15 cellular contexts compared by ENCODE assay signal in the genomic region with DNA sequence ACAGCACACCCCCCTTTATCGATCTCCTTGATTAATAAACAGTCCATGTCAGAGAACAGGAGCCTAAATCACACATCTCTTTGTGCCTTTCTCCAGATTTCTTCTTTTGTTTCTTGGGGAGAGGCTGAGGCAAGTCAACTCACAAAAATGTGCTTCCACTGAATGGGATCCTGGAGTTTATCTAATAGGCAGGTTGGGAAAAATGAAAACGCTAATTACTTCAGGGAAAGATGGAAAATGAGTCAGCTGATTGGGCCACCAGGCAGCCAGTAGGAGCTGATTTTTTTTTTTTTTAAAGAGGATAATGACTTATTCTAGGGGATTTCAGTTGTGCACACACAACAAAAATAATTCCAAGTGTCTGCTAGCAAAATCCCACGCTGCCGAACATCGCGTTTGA.
DNase-seq lines count a peak whose midpoint lies in the region; ATAC-seq, FAIRE-seq and TF ChIP-seq lines count a peak whose summit lies in the region.
"Had no signal": no experiment of that assay in that cellular context is flagged by ENCODE, and none has a peak within 500 bp of the region (broad histone marks: within the 10 kb centered on the region; RNA-seq: fewer than 3 reads in every experiment).

No MANE protein-coding gene starts in this region.

- H3K36me3 Mint-ChIP-seq in GM23338 (ENCODE audit: low read depth) = no peaks in the 10 kb centered on the region

- H3K9me2 ChIP-seq in GM23338 (ENCODE audit: insufficient read depth) = peaks cover 6% of the 10 kb centered on the region; the same call in 1 of the 2 replicates

- H3K36me3 ChIP-seq in GM23338 (ENCODE audit: insufficient read depth) (no peaks in the 10 kb centered on the region), smooth muscle cell (ENCODE audit: low read depth) (no peaks in the 10 kb centered on the region), small intestine (ENCODE audit: control insufficient read depth in 2 of 2, insufficient read depth in 2 of 2, low read length in 2 of 2) (no peaks in the 10 kb centered on the region)

- H3K9ac ChIP-seq in smooth muscle cell (ENCODE audit: low read depth) = no peak overlapping the region

- no peaks in the 10 kb centered on the region for H3K4me1 Mint-ChIP-seq in GM23338

- DNase-seq in GM23338 (ENCODE audit: low spot score) = no peak
- DNase-seq in fibroblast of peridontal ligament (ENCODE audit: extremely low read depth) = peak; percentile 23
- DNase-seq in smooth muscle cell (lab: John Stamatoyannopoulos, UW; ENCODE audit: unreplicated experiment) = no peak
- DNase-seq in small intestine = no peak
- DNase-seq in stimulated activated CD4-positive, alpha-beta T cell treated with anti-CD3 and anti-CD28 coated beads, Interleukin-1b, Interleukin-23, amount 100 ng/mL, for 48 hours = no peak
- DNase-seq: DMS79 treated with DMSO at 0.1 percent for 48 hours, HCEC 1CT, Kasumi-1, MM.1S, NCI-H1694, PC-3, RPMI8226, SHP77 treated with DMSO at 0.1 percent for 48 hours had no signal

- H3F3A ChIP-seq in GM23338 (replicated peaks; ENCODE audit: low read depth) (no peaks in the 10 kb centered on the region), smooth muscle cell (ENCODE audit: low read depth) (peaks cover 7% of the 10 kb centered on the region)

- H3K4me3 ChIP-seq in GM23338 (no peak overlapping the region), smooth muscle cell (no peak overlapping the region), small intestine (ENCODE audit: low read depth in 1 of 2, low read length in 2 of 2) (no peak overlapping the region)

- no peaks in the 10 kb centered on the region; the same call in 2 of the 3 replicates for H3K9me3 Mint-ChIP-seq in GM23338

- H3K4me3 Mint-ChIP-seq in GM23338 = no peak overlapping the region

- H3K9me3 ChIP-seq in smooth muscle cell (replicated peaks; ENCODE audit: low read depth) (no peaks in the 10 kb centered on the region), small intestine (ENCODE audit: control insufficient read depth, low read depth) (no peaks in the 10 kb centered on the region)

- H3K4me2 ChIP-seq in GM23338 = no peak overlapping the region
- peak overlapping the region; percentile 71 for H3K4me2 ChIP-seq in smooth muscle cell

- H2AFZ ChIP-seq in GM23338 (peak overlapping the region; percentile 47; the same call in 1 of the 2 replicates), smooth muscle cell (ENCODE audit: low read depth) (no peak overlapping the region)

- 45% methylated on average over 6 of the region's 6 CpGs for WGBS in smooth muscle cell (ENCODE audit: low lambda C conversion rate)
- 85 to 92% (median 90%) methylated on average over 6 of the region's 6 CpGs for WGBS in small intestine, 3 donors

- H3K27me3 ChIP-seq in GM23338 (ENCODE audit: insufficient read depth) (no peaks in the 10 kb centered on the region), smooth muscle cell (ENCODE audit: low read depth) (no peaks in the 10 kb centered on the region), small intestine (ENCODE audit: control insufficient read depth in 2 of 2, insufficient read depth in 2 of 2, low read length in 2 of 2) (no peaks in the 10 kb centered on the region)

- H3K27me3 Mint-ChIP-seq in GM23338 (ENCODE audit: insufficient read depth, low read depth, poor library complexity) = no peaks in the 10 kb centered on the region

- ATAC-seq in GM23338 (no peak), SK-N-SH treated with all-trans-retinoic acid at 6 μM for 48 hours (no peak), GM21737 (IDR thresholded peaks at IDR 0.05; ENCODE audit: unreplicated experiment) (no peak)
- ATAC-seq: PC-3 had no signal

- FAIRE-seq in small intestine (lab: Jason Lieb, UNC) = no peak

- no peak overlapping the region for H3K27ac ChIP-seq in GM23338 (ENCODE audit: low read depth)
- H3K27ac ChIP-seq in smooth muscle cell (ENCODE audit: low read depth) = no peak overlapping the region
- H3K27ac ChIP-seq in small intestine (ENCODE audit: low read depth in 1 of 2, low read length in 1 of 2) = no peak overlapping the region

- H4K20me1 ChIP-seq in GM23338 (replicated peaks; ENCODE audit: insufficient read depth) (no peaks in the 10 kb centered on the region), smooth muscle cell (ENCODE audit: low read depth) (no peaks in the 10 kb centered on the region)

- H3K79me2 ChIP-seq in GM23338 (replicated peaks; ENCODE audit: insufficient read depth) (no peaks in the 10 kb centered on the region), smooth muscle cell (ENCODE audit: low read depth) (no peaks in the 10 kb centered on the region)

- TF ChIP-seq CTCF in GM23338 (conservative IDR thresholded peaks at IDR 0.05; ENCODE audit: low read depth in 2 of 2) = no peak
- no peak for TF ChIP-seq CTCF in smooth muscle cell (IDR thresholded peaks at IDR 0.05; ENCODE audit: borderline replicate concordance, insufficient read depth, poor library complexity, severe bottlenecking)

- no peak overlapping the region for H3K27ac Mint-ChIP-seq in GM23338

- H3K4me1 ChIP-seq in GM23338 (ENCODE audit: insufficient read depth) (no peaks in the 10 kb centered on the region), smooth muscle cell (ENCODE audit: low read depth) (peaks cover 12% of the 10 kb centered on the region), small intestine (ENCODE audit: control insufficient read depth in 2 of 2, insufficient read depth in 1 of 2, low read depth in 1 of 2, low read length in 1 of 2) (no peaks in the 10 kb centered on the region)

TF ChIP-seq in GM23338, 12 proteins besides CTCF, POLR2A, EP300 and RAD21 (continues in another document):
- TF ChIP-seq EZH2 (IDR thresholded peaks at IDR 0.05; ENCODE audit: low read depth, unreplicated experiment) (no peak), ZNF331 (CRISPR knock-in tag; IDR thresholded peaks at IDR 0.05; ENCODE audit: low read depth) (no peak), POLR2AphosphoS5 (IDR thresholded peaks at IDR 0.05; ENCODE audit: low read depth) (no peak), STAT1 (IDR thresholded peaks at IDR 0.05; ENCODE audit: unreplicated experiment) (no peak), JUNB (IDR thresholded peaks at IDR 0.05; ENCODE audit: unreplicated experiment) (no peak), EZH2phosphoT487 (IDR thresholded peaks at IDR 0.05; ENCODE audit: unreplicated experiment) (no peak)
- TF ChIP-seq, protein P1, sequence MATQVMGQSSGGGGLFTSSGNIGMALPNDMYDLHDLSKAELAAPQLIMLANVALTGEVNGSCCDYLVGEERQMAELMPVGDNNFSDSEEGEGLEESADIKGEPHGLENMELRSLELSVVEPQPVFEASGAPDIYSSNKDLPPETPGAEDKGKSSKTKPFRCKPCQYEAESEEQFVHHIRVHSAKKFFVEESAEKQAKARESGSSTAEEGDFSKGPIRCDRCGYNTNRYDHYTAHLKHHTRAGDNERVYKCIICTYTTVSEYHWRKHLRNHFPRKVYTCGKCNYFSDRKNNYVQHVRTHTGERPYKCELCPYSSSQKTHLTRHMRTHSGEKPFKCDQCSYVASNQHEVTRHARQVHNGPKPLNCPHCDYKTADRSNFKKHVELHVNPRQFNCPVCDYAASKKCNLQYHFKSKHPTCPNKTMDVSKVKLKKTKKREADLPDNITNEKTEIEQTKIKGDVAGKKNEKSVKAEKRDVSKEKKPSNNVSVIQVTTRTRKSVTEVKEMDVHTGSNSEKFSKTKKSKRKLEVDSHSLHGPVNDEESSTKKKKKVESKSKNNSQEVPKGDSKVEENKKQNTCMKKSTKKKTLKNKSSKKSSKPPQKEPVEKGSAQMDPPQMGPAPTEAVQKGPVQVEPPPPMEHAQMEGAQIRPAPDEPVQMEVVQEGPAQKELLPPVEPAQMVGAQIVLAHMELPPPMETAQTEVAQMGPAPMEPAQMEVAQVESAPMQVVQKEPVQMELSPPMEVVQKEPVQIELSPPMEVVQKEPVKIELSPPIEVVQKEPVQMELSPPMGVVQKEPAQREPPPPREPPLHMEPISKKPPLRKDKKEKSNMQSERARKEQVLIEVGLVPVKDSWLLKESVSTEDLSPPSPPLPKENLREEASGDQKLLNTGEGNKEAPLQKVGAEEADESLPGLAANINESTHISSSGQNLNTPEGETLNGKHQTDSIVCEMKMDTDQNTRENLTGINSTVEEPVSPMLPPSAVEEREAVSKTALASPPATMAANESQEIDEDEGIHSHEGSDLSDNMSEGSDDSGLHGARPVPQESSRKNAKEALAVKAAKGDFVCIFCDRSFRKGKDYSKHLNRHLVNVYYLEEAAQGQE (IDR thresholded peaks at IDR 0.05; ENCODE audit: unreplicated experiment) = no peak

TF ChIP-seq in SK-N-SH treated with all-trans-retinoic acid at 6 μM for 48 hours, 23 proteins besides CTCF, POLR2A, EP300 and RAD21:
- TF ChIP-seq CSDC2 (CRISPR knock-in tag; IDR thresholded peaks at IDR 0.05) = no peak
- TF ChIP-seq, protein P2, sequence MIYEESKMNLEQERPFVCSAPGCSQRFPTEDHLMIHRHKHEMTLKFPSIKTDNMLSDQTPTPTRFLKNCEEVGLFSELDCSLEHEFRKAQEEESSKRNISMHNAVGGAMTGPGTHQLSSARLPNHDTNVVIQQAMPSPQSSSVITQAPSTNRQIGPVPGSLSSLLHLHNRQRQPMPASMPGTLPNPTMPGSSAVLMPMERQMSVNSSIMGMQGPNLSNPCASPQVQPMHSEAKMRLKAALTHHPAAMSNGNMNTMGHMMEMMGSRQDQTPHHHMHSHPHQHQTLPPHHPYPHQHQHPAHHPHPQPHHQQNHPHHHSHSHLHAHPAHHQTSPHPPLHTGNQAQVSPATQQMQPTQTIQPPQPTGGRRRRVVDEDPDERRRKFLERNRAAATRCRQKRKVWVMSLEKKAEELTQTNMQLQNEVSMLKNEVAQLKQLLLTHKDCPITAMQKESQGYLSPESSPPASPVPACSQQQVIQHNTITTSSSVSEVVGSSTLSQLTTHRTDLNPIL (CRISPR knock-in tag; IDR thresholded peaks at IDR 0.05; ENCODE audit: low read depth) = 0 out of 2 replicates have a peak, but pooled peaks have one; percentile 16
